In genomic region chr2:120471166-120471565, GRCh38 we compare ENCODE assay signal across 15 cellular contexts.
DNase-seq lines count a peak whose midpoint lies in the region; TF ChIP-seq lines count a peak whose summit lies in the region.
"Had no signal": no experiment of that assay in that cellular context is flagged by ENCODE, and none has a peak within 500 bp of the region (broad histone marks: within the 10 kb centered on the region; RNA-seq: fewer than 3 reads in every experiment).

No MANE protein-coding gene starts in this region.

- H3K27me3 ChIP-seq in PC-9 (ENCODE audit: insufficient read depth, low read depth) (no peaks in the 10 kb centered on the region), esophagus (ENCODE audit: control insufficient read depth in 1 of 2, insufficient read depth in 2 of 2, low read length in 2 of 2) (no peaks in the 10 kb centered on the region), prostate gland (replicated peaks; ENCODE audit: insufficient read depth) (no peaks in the 10 kb centered on the region), tibial artery (no peaks in the 10 kb centered on the region), BE2C (no peaks in the 10 kb centered on the region)
- H3K27me3 ChIP-seq: BLaER1 had no signal

- no peaks in the 10 kb centered on the region for H3K79me2 ChIP-seq in PC-9 (ENCODE audit: low read depth)

- peak overlapping the region; percentile 51 for H3K27ac ChIP-seq in PC-9
- peak overlapping the region; percentile 49 to 71 for H3K27ac ChIP-seq in esophagus (ENCODE audit: low read depth in 2 of 2, low read length in 1 of 2)
- H3K27ac ChIP-seq in prostate gland: peak overlapping the region; percentile 84 to 87
- peak overlapping the region; percentile 79 to 84 for H3K27ac ChIP-seq in tibial artery
- H3K27ac ChIP-seq: BLaER1 had no signal

- H3K36me3 ChIP-seq in PC-9 (ENCODE audit: low read depth) (no peaks in the 10 kb centered on the region), esophagus (ENCODE audit: control insufficient read depth in 2 of 2, insufficient read depth in 2 of 2, low read length in 1 of 2) (no peaks in the 10 kb centered on the region), prostate gland (no peaks in the 10 kb centered on the region), tibial artery (no peaks in the 10 kb centered on the region), BE2C (no peaks in the 10 kb centered on the region)
- H3K36me3 ChIP-seq: BLaER1, HAP-1 had no signal

- 81 to 87% methylated on average over 5 of the region's 5 CpGs for WGBS in esophagus, 2 donors
- WGBS in prostate gland: 85% methylated on average over 5 of the region's 5 CpGs

- H3K9me3 ChIP-seq in PC-9 (ENCODE audit: insufficient read depth, low read depth): 0 out of 2 replicates have a peak, but pooled peaks cover 6% of the 10 kb centered on the region
- peaks cover 0 to 6% of the 10 kb centered on the region in 2 donors for H3K9me3 ChIP-seq in esophagus (ENCODE audit: control insufficient read depth in 2 of 2, insufficient read depth in 1 of 2, low read depth in 1 of 2, low read length in 1 of 2)
- H3K9me3 ChIP-seq in prostate gland: no peaks in the 10 kb centered on the region
- no peaks in the 10 kb centered on the region for H3K9me3 ChIP-seq in tibial artery
- no peaks in the 10 kb centered on the region for H3K9me3 ChIP-seq in BE2C
- H3K9me3 ChIP-seq: BLaER1, HAP-1 had no signal

- no peak for TF ChIP-seq POLR2A in prostate gland (IDR thresholded peaks at IDR 0.05)

- TF ChIP-seq CTCF in PC-9 (conservative IDR thresholded peaks at IDR 0.05) (no peak), prostate gland (IDR thresholded peaks at IDR 0.05) (no peak), tibial artery (IDR thresholded peaks at IDR 0.05) (no peak), GM20000 (IDR thresholded peaks at IDR 0.05; ENCODE audit: extremely low read depth, missing control alignments) (no peak), BE2C (IDR thresholded peaks at IDR 0.05; ENCODE audit: low read depth, low read length) (no peak)

- no peak overlapping the region for H2AFZ ChIP-seq in PC-9

- POLR2A ChIA-PET in PC-9 (lab: Charles Lee; ENCODE audit: unreplicated experiment): interaction anchor here (0.6 to 0.7 kb wide), 2 partner anchors 10 to 147 kb away, joined by 5 to 7 read pairs; no protein-coding TSS in a partner anchor

- H3F3A ChIP-seq in PC-9 (ENCODE audit: insufficient read depth, low read depth): peaks cover 60% of the 10 kb centered on the region

- DNase-seq in PC-9: no peak
- no peak for DNase-seq in prostate gland (ENCODE audit: low spot score)
- DNase-seq in tibial artery: peak in 1 of 2 donors; percentile 54
- DNase-seq in GM20000 (ENCODE audit: low spot score): no peak
- no peak for DNase-seq in medulla oblongata (ENCODE audit: extremely low spot score)
- no peak for DNase-seq in BE2C
- DNase-seq: activated gamma-delta T cell treated with Interleukin-2 at 50 U/mL for 16 hours; DMS 273 treated with DMSO at 0.1 percent for 48 hours; NCI-H1694 treated with DMSO at 0.1 percent for 48 hours; NCI-H345; SHP77 treated with DMSO at 0.1 percent for 48 hours; stimulated activated CD4-positive, alpha-beta T cell treated with anti-CD3 and anti-CD28 coated beads, Interleukin-12 subunit alpha, Interleukin-12 subunit beta, amount 100 ng/mL, for 4 hours had no signal

- CTCF ChIA-PET in PC-9 (lab: Charles Lee): no interaction called here

- intact Hi-C loops in PC-9 (cut with micrococcal nuclease; ENCODE audit: unreplicated experiment): loop anchor here (2.0 kb wide), 1 partner anchor 16 kb away; no protein-coding TSS in a partner anchor
- intact Hi-C loops in prostate gland (cut with DNase I): no loop called here
- intact Hi-C loops in tibial artery (cut with DNase I; ENCODE audit: low total_unique reads): no loop called here

- H3K9me2 ChIP-seq in PC-9 (ENCODE audit: insufficient read depth): no peaks in the 10 kb centered on the region

- no TSS peak for BruUV-seq in PC-9 (replicated peaks; lab: Mats Ljungman, UMichigan)

- H3K4me2 ChIP-seq in PC-9: peak overlapping the region; percentile 55
- H3K4me2 ChIP-seq: BLaER1 had no signal

- H4K20me1 ChIP-seq in PC-9 (ENCODE audit: insufficient read depth): no peaks in the 10 kb centered on the region
- H4K20me1 ChIP-seq: BLaER1 had no signal

- H3K4me1 ChIP-seq in PC-9 (replicated peaks; ENCODE audit: insufficient read depth) (peaks cover 53% of the 10 kb centered on the region), esophagus (ENCODE audit: control insufficient read depth in 2 of 2, insufficient read depth in 2 of 2, low read length in 1 of 2) (peaks cover 3 to 16% of the 10 kb centered on the region in 2 donors), prostate gland (replicated peaks) (peaks cover 13% of the 10 kb centered on the region), tibial artery (peaks cover 0 to 74% (median 54%) of the 10 kb centered on the region in 4 donors), BE2C (no peaks in the 10 kb centered on the region)

- no peak overlapping the region for H3K4me3 ChIP-seq in PC-9
- H3K4me3 ChIP-seq in esophagus (ENCODE audit: low read depth in 1 of 2, low read length in 2 of 2): no peak overlapping the region
- no peak overlapping the region for H3K4me3 ChIP-seq in prostate gland
- no peak overlapping the region for H3K4me3 ChIP-seq in tibial artery
- H3K4me3 ChIP-seq in BE2C (ENCODE audit: low read depth, low read length): no peak overlapping the region
- H3K4me3 ChIP-seq: BLaER1, HAP-1 had no signal
